1 cellular context compared by ENCODE assay signal in the genomic region with DNA sequence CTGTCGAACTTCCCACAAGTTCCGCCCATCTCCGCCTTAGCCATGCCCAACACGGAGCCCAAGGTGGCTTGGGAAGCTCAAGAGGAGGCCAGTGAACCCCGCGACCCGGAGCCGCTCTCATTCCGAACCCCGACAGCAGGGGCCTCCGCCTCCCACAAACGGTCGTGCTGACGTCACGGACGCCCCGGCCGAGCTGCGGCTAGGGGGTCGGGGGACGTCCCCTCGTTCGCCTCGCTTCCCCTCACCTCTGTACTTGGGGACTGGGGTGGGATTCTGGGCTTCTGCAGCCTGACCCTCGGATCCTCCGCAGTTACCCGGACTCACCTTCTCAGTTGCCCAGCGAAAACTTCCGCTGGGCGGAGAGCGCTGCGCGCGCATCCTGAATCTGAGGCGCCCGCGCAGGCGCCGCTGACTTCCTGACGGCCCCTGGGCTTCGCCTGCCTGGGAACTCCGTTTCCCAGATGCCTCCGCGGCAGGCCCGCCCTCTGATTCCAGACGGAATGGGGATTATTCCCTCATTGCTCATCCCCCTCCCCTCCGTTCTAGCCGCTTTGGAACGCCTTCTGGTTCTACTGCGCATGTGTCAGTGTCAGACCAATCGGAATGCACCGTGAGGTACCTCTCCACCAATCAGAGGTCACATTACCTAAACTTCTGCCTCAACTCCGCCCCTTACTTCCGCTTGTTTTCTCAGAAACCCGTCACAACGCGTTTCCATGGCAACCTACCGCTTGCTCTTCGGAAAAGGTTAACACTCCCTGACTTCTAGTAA.
TF ChIP-seq lines count a peak whose summit lies in the region.

A gene with protein sequence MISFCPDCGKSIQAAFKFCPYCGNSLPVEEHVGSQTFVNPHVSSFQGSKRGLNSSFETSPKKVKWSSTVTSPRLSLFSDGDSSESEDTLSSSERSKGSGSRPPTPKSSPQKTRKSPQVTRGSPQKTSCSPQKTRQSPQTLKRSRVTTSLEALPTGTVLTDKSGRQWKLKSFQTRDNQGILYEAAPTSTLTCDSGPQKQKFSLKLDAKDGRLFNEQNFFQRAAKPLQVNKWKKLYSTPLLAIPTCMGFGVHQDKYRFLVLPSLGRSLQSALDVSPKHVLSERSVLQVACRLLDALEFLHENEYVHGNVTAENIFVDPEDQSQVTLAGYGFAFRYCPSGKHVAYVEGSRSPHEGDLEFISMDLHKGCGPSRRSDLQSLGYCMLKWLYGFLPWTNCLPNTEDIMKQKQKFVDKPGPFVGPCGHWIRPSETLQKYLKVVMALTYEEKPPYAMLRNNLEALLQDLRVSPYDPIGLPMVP (minus strand): TSS at position 351 of the 772 bp plus-strand sequence. CDS start 9,210 bp downstream, outside the sequence.

TF ChIP-seq in HepG2, 621 proteins besides CTCF, POLR2A, EP300 and RAD21 (continued from another document and continues in another):
- TF ChIP-seq, protein P1, sequence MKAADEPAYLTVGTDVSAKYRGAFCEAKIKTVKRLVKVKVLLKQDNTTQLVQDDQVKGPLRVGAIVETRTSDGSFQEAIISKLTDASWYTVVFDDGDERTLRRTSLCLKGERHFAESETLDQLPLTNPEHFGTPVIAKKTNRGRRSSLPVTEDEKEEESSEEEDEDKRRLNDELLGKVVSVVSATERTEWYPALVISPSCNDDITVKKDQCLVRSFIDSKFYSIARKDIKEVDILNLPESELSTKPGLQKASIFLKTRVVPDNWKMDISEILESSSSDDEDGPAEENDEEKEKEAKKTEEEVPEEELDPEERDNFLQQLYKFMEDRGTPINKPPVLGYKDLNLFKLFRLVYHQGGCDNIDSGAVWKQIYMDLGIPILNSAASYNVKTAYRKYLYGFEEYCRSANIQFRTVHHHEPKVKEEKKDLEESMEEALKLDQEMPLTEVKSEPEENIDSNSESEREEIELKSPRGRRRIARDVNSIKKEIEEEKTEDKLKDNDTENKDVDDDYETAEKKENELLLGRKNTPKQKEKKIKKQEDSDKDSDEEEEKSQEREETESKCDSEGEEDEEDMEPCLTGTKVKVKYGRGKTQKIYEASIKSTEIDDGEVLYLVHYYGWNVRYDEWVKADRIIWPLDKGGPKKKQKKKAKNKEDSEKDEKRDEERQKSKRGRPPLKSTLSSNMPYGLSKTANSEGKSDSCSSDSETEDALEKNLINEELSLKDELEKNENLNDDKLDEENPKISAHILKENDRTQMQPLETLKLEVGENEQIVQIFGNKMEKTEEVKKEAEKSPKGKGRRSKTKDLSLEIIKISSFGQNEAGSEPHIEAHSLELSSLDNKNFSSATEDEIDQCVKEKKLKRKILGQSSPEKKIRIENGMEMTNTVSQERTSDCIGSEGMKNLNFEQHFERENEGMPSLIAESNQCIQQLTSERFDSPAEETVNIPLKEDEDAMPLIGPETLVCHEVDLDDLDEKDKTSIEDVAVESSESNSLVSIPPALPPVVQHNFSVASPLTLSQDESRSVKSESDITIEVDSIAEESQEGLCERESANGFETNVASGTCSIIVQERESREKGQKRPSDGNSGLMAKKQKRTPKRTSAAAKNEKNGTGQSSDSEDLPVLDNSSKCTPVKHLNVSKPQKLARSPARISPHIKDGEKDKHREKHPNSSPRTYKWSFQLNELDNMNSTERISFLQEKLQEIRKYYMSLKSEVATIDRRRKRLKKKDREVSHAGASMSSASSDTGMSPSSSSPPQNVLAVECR (CRISPR knock-in tag; IDR thresholded peaks at IDR 0.05; ENCODE audit: borderline replicate concordance), result no peak
- TF ChIP-seq SCMH1 (CRISPR knock-in tag; IDR thresholded peaks at IDR 0.05; ENCODE audit: borderline replicate concordance) (no peak), HNF4A (CRISPR knock-in tag; IDR thresholded peaks at IDR 0.05) (no peak), IKZF4 (CRISPR knock-in tag; IDR thresholded peaks at IDR 0.05; ENCODE audit: borderline replicate concordance, low read depth, not compliant biosample characterization) (no peak), ZNF224 (CRISPR knock-in tag; IDR thresholded peaks at IDR 0.05) (no peak), CENPX (CRISPR knock-in tag; IDR thresholded peaks at IDR 0.05) (no peak), RBFOX2 (IDR thresholded peaks at IDR 0.05; ENCODE audit: low read depth, low read length) (peak; percentile 71), ZNF878 (CRISPR knock-in tag; IDR thresholded peaks at IDR 0.05) (no peak), ZNF468 (CRISPR knock-in tag; IDR thresholded peaks at IDR 0.05) (no peak), ZNF761 (CRISPR knock-in tag; conservative IDR thresholded peaks at IDR 0.05) (peak; percentile 54; the same call in 1 of the 2 replicates), NONO (IDR thresholded peaks at IDR 0.05) (no peak), NONO (CRISPR knock-in tag; conservative IDR thresholded peaks at IDR 0.05) (no peak; the same call in 1 of the 2 replicates), POGZ (CRISPR knock-in tag; IDR thresholded peaks at IDR 0.05) (peak; percentile 37; the same call in 1 of the 2 replicates), POGK (CRISPR knock-in tag; conservative IDR thresholded peaks at IDR 0.05) (no peak), NFKB2 (CRISPR knock-in tag; IDR thresholded peaks at IDR 0.05; ENCODE audit: borderline replicate concordance) (peak; percentile 75; the same call in 1 of the 2 replicates), TBX3 (IDR thresholded peaks at IDR 0.05; ENCODE audit: borderline replicate concordance) (no peak), MXI1 (IDR thresholded peaks at IDR 0.05; ENCODE audit: borderline replicate concordance, low read depth, low read length) (no peak), NCOA5 (CRISPR knock-in tag; IDR thresholded peaks at IDR 0.05) (no peak), MED13 (CRISPR knock-in tag; IDR thresholded peaks at IDR 0.05) (no peak), ZMYM2 (CRISPR knock-in tag; IDR thresholded peaks at IDR 0.05) (0 out of 2 replicates have a peak, but pooled peaks have one; percentile 15), TEAD3 (CRISPR knock-in tag; optimal IDR thresholded peaks at IDR 0.05; ENCODE audit: borderline replicate concordance) (peak; percentile 12), DNMT1 (CRISPR knock-in tag; IDR thresholded peaks at IDR 0.05) (no peak), CAMTA2 (CRISPR knock-in tag; IDR thresholded peaks at IDR 0.05; ENCODE audit: borderline replicate concordance) (no peak; the same call in 1 of the 2 replicates), ZNF776 (CRISPR knock-in tag; IDR thresholded peaks at IDR 0.05) (no peak), ZNF678 (CRISPR knock-in tag; IDR thresholded peaks at IDR 0.05) (0 out of 2 replicates have a peak, but pooled peaks have one; percentile 50), ZNF567 (CRISPR knock-in tag; IDR thresholded peaks at IDR 0.05; ENCODE audit: borderline replicate concordance) (no peak), KDM5A (IDR thresholded peaks at IDR 0.05; ENCODE audit: borderline replicate concordance, low read length) (no peak), NR2F1 (CRISPR knock-in tag; IDR thresholded peaks at IDR 0.05) (no peak), CREM (IDR thresholded peaks at IDR 0.05) (no peak), CREM (CRISPR knock-in tag; IDR thresholded peaks at IDR 0.05) (no peak), ZHX1 (CRISPR knock-in tag; IDR thresholded peaks at IDR 0.05; ENCODE audit: low read depth) (no peak), RBAK (CRISPR knock-in tag; IDR thresholded peaks at IDR 0.05) (no peak)
- TF ChIP-seq, protein P2, sequence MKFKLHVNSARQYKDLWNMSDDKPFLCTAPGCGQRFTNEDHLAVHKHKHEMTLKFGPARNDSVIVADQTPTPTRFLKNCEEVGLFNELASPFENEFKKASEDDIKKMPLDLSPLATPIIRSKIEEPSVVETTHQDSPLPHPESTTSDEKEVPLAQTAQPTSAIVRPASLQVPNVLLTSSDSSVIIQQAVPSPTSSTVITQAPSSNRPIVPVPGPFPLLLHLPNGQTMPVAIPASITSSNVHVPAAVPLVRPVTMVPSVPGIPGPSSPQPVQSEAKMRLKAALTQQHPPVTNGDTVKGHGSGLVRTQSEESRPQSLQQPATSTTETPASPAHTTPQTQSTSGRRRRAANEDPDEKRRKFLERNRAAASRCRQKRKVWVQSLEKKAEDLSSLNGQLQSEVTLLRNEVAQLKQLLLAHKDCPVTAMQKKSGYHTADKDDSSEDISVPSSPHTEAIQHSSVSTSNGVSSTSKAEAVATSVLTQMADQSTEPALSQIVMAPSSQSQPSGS (CRISPR knock-in tag; IDR thresholded peaks at IDR 0.05), result no peak; the same call in 1 of the 2 replicates
- TF ChIP-seq, protein P3, sequence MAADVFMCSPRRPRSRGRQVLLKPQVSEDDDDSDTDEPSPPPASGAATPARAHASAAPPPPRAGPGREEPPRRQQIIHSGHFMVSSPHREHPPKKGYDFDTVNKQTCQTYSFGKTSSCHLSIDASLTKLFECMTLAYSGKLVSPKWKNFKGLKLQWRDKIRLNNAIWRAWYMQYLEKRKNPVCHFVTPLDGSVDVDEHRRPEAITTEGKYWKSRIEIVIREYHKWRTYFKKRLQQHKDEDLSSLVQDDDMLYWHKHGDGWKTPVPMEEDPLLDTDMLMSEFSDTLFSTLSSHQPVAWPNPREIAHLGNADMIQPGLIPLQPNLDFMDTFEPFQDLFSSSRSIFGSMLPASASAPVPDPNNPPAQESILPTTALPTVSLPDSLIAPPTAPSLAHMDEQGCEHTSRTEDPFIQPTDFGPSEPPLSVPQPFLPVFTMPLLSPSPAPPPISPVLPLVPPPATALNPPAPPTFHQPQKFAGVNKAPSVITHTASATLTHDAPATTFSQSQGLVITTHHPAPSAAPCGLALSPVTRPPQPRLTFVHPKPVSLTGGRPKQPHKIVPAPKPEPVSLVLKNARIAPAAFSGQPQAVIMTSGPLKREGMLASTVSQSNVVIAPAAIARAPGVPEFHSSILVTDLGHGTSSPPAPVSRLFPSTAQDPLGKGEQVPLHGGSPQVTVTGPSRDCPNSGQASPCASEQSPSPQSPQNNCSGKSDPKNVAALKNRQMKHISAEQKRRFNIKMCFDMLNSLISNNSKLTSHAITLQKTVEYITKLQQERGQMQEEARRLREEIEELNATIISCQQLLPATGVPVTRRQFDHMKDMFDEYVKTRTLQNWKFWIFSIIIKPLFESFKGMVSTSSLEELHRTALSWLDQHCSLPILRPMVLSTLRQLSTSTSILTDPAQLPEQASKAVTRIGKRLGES (CRISPR knock-in tag; IDR thresholded peaks at IDR 0.05; ENCODE audit: borderline replicate concordance), result no peak
- TF ChIP-seq, protein P4, sequence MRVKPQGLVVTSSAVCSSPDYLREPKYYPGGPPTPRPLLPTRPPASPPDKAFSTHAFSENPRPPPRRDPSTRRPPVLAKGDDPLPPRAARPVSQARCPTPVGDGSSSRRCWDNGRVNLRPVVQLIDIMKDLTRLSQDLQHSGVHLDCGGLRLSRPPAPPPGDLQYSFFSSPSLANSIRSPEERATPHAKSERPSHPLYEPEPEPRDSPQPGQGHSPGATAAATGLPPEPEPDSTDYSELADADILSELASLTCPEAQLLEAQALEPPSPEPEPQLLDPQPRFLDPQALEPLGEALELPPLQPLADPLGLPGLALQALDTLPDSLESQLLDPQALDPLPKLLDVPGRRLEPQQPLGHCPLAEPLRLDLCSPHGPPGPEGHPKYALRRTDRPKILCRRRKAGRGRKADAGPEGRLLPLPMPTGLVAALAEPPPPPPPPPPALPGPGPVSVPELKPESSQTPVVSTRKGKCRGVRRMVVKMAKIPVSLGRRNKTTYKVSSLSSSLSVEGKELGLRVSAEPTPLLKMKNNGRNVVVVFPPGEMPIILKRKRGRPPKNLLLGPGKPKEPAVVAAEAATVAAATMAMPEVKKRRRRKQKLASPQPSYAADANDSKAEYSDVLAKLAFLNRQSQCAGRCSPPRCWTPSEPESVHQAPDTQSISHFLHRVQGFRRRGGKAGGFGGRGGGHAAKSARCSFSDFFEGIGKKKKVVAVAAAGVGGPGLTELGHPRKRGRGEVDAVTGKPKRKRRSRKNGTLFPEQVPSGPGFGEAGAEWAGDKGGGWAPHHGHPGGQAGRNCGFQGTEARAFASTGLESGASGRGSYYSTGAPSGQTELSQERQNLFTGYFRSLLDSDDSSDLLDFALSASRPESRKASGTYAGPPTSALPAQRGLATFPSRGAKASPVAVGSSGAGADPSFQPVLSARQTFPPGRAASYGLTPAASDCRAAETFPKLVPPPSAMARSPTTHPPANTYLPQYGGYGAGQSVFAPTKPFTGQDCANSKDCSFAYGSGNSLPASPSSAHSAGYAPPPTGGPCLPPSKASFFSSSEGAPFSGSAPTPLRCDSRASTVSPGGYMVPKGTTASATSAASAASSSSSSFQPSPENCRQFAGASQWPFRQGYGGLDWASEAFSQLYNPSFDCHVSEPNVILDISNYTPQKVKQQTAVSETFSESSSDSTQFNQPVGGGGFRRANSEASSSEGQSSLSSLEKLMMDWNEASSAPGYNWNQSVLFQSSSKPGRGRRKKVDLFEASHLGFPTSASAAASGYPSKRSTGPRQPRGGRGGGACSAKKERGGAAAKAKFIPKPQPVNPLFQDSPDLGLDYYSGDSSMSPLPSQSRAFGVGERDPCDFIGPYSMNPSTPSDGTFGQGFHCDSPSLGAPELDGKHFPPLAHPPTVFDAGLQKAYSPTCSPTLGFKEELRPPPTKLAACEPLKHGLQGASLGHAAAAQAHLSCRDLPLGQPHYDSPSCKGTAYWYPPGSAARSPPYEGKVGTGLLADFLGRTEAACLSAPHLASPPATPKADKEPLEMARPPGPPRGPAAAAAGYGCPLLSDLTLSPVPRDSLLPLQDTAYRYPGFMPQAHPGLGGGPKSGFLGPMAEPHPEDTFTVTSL (CRISPR knock-in tag; IDR thresholded peaks at IDR 0.05; ENCODE audit: borderline replicate concordance), result no peak
